20 cellular contexts compared by ENCODE assay signal in the genomic region with DNA sequence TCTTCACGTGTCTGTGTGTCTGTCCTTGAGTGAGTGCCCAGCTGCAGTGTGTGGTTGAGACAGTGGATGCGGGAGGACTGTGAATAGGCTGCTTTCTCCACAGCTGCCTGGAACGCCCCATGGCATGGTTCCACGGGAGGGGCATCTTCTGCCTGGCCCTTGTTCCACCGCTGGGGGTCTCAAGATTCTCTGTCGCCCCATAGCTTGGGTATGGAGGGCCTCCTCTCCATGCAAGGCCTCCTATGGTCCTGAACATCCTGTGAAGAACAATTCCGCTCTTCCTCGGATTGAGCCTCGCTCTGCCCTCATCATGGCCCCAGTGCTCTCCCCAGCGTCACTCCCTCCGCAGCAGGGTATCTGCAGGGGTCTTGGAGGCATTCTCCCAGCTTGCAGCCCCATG. TPM values are rescaled to one million over a fixed set of nuclear protein-coding genes. Genes with fewer than 3 reads are reported as not detected.
DNase-seq lines count a peak whose midpoint lies in the region; ATAC-seq, FAIRE-seq and TF ChIP-seq lines count a peak whose summit lies in the region.
"Had no signal": no experiment of that assay in that cellular context is flagged by ENCODE, and none has a peak within 500 bp of the region (broad histone marks: within the 10 kb centered on the region; RNA-seq: fewer than 3 reads in every experiment).

No MANE protein-coding gene starts in this region.

- peaks cover 3% of the 10 kb centered on the region for H3K9me3 Mint-ChIP-seq in osteocyte (ENCODE audit: unreplicated experiment)

- H3K23ac ChIP-seq in H1 (ENCODE audit: insufficient read length): no peak overlapping the region

- no peak overlapping the region for H3K56ac ChIP-seq in H1 (replicated peaks; ENCODE audit: insufficient read length, low read depth, low read length)

- H3K4me1 ChIP-seq in right atrium auricular region: peaks cover 0 to 27% of the 10 kb centered on the region in 2 donors
- H3K4me1 ChIP-seq in H1 (replicated peaks in 1 of 4; ENCODE audit: control insufficient read depth in 3 of 4, insufficient read depth in 4 of 4, low read length in 3 of 4): peaks cover 0 to 5% (median 0%) of the 10 kb centered on the region in 4 experiments; a peak in 2 of 7 replicates

- TF ChIP-seq RAD21 in H1 (IDR thresholded peaks at IDR 0.05 in 1 of 2, conservative IDR thresholded peaks at IDR 0.05 in 1 of 2; ENCODE audit: low read depth in 2 of 2, low read length in 2 of 2): no peak

- H3K4me3 Mint-ChIP-seq in osteocyte (ENCODE audit: unreplicated experiment): no peak overlapping the region

- H3K4ac ChIP-seq in H1 (replicated peaks; ENCODE audit: insufficient read length, low read depth, low read length): no peak overlapping the region

- H3K14ac ChIP-seq in H1 (ENCODE audit: insufficient read length): no peak overlapping the region

- peak overlapping the region; percentile 50; the same call in 1 of the 2 replicates for H2BK12ac ChIP-seq in H1 (ENCODE audit: low read depth, low read length)

- H3K36me3 Mint-ChIP-seq in osteocyte (ENCODE audit: unreplicated experiment): peaks cover 23% of the 10 kb centered on the region

- H4K20me1 ChIP-seq in H1 (replicated peaks in 1 of 2; ENCODE audit: control insufficient read depth in 1 of 2, insufficient read depth in 2 of 2, low read length in 2 of 2): no peaks in the 10 kb centered on the region

- H3K9me3 ChIP-seq in right atrium auricular region (peaks cover 0 to 3% of the 10 kb centered on the region in 2 donors), H1 (ENCODE audit: insufficient read depth in 2 of 2, low read depth in 1 of 2, low read length in 1 of 2) (no peaks in the 10 kb centered on the region)

- intact Hi-C loops in left ventricle myocardium superior (cut with micrococcal nuclease): no loop called here

- no peak overlapping the region for H2BK5ac ChIP-seq in H1 (ENCODE audit: low read depth, low read length)

- no peak overlapping the region for H2BK120ac ChIP-seq in H1 (replicated peaks; ENCODE audit: low read depth, low read length)

- H2AFZ ChIP-seq in H1 (ENCODE audit: low read length): no peak overlapping the region
- H2AFZ ChIP-seq: PC-9 had no signal

- H3K4me3 ChIP-seq in right atrium auricular region (no peak overlapping the region), H1 (ENCODE audit: extremely low read depth in 1 of 4, insufficient read depth in 2 of 4, low read depth in 3 of 4, low read length in 4 of 4) (no peak overlapping the region)
- H3K4me3 ChIP-seq: PC-9 had no signal

- POLR2A ChIA-PET in H1 (lab: Charles Lee; ENCODE audit: partially characterized antibody): no interaction called here

- no peaks in the 10 kb centered on the region for H3K79me2 ChIP-seq in H1 (ENCODE audit: control insufficient read depth in 1 of 2, insufficient read depth in 2 of 2, low read length in 2 of 2)

- no peaks in the 10 kb centered on the region for H3K23me2 ChIP-seq in H1 (ENCODE audit: low read depth, low read length)

- no peak overlapping the region for H4K5ac ChIP-seq in H1 (ENCODE audit: insufficient read length, low read depth, low read length)

- WGBS in H1 (ENCODE audit: extremely low coverage in 1 of 2, insufficient coverage in 1 of 2, insufficient read length in 1 of 2, insufficient replicate concordance in 2 of 2, low coverage in 1 of 2, low lambda C conversion rate in 2 of 2, missing lambda C conversion rate in 1 of 2), 2 experiments: 86% methylated on average over 11 of the region's 11 CpGs; no CpG with 5 or more reads in 1 of the 2 experiments

- FAIRE-seq in H1 (lab: Jason Lieb, UNC): no peak
- FAIRE-seq: GM19239 had no signal

- TF ChIP-seq EP300 in H1 (IDR thresholded peaks at IDR 0.05; ENCODE audit: borderline replicate concordance in 1 of 2, low read depth in 2 of 2, low read length in 2 of 2): no peak

- H4K91ac ChIP-seq in H1 (replicated peaks; ENCODE audit: insufficient read length, low read length): no peak overlapping the region

- TF ChIP-seq POLR2A in H1 (IDR thresholded peaks at IDR 0.05; ENCODE audit: control extremely low read depth in 1 of 2, low read depth in 2 of 2, low read length in 2 of 2): no peak

- H3K4me2 ChIP-seq in H1 (ENCODE audit: insufficient read depth in 1 of 2, low read depth in 2 of 2, low read length in 2 of 2): no peak overlapping the region
- H3K4me2 ChIP-seq: PC-9, SK-N-SH had no signal

- H3K27me3 ChIP-seq in right atrium auricular region: no peaks in the 10 kb centered on the region
- no peaks in the 10 kb centered on the region for H3K27me3 ChIP-seq in H1 (replicated peaks in 1 of 4; ENCODE audit: control insufficient read depth in 3 of 4, extremely low read depth in 1 of 4, insufficient read depth in 3 of 4, low read length in 3 of 4)

- no peaks in the 10 kb centered on the region for H3K36me3 ChIP-seq in right atrium auricular region
- no peaks in the 10 kb centered on the region for H3K36me3 ChIP-seq in H1 (ENCODE audit: control insufficient read depth in 2 of 4, insufficient read depth in 4 of 4, low read length in 3 of 4)

- no peak overlapping the region for H4K8ac ChIP-seq in H1 (ENCODE audit: extremely low read depth, insufficient read depth, low read length)

- no peaks in the 10 kb centered on the region for H3K27me3 Mint-ChIP-seq in osteocyte (ENCODE audit: unreplicated experiment)

- H3K9ac ChIP-seq in H1 (replicated peaks in 1 of 4; ENCODE audit: extremely low read depth in 1 of 4, low read depth in 3 of 4, low read length in 3 of 4): no peak overlapping the region
- H3K9ac ChIP-seq: SK-N-SH had no signal

- H2BK20ac ChIP-seq in H1 (ENCODE audit: low read length): no peak overlapping the region

- H2AK5ac ChIP-seq in H1 (ENCODE audit: low read depth, low read length): no peak overlapping the region

- no peak overlapping the region for H3K27ac ChIP-seq in right atrium auricular region
- no peak overlapping the region for H3K27ac ChIP-seq in H1 (ENCODE audit: low read depth, low read length)
- H3K27ac ChIP-seq: C4-2B, HL-60, PC-9 had no signal

- CTCF ChIA-PET in H1 (lab: Charles Lee; ENCODE audit: partially characterized antibody): interaction anchor here (0.9 to 6.3 kb wide), 6 partner anchors 13 to 228 kb away, joined by 3 to 54 read pairs (median 4); no protein-coding TSS in a partner anchor

- H2BK15ac ChIP-seq in H1 (ENCODE audit: low read length): no peak overlapping the region

- H3K18ac ChIP-seq in H1 (ENCODE audit: extremely low read depth, low read length): no peak overlapping the region

- no peak for ATAC-seq in left ventricle myocardium superior
- ATAC-seq in GM21529 (IDR thresholded peaks at IDR 0.05; ENCODE audit: unreplicated experiment): no peak

- DNase-seq in left ventricle myocardium superior (peak; percentile 14), right atrium auricular region (ENCODE audit: low spot score) (no peak), H1 (ENCODE audit: low read depth in 1 of 2, low spot score in 2 of 2) (no peak), osteocyte (ENCODE audit: extremely low spot score, unreplicated experiment) (no peak), Kasumi-1 (lab: John Stamatoyannopoulos, UW) (no peak), SKM-1 (lab: John Stamatoyannopoulos, UW; ENCODE audit: unreplicated experiment) (no peak), NCI-H524 treated with DMSO at 0.1 percent for 48 hours (lab: John Stamatoyannopoulos, UW) (no peak)
- DNase-seq: AML-193, GF-D8, KG1, NCI-H1436 treated with DMSO at 0.1 percent for 48 hours, NCI-H1930, NCI-H748 treated with DMSO at 0.1 percent for 48 hours, PC-9, SIG-M5, SK-N-SH had no signal

- no peaks in the 10 kb centered on the region; the same call in 1 of the 2 replicates for H3K79me1 ChIP-seq in H1 (ENCODE audit: low read depth, low read length)

- H3K4me1 Mint-ChIP-seq in osteocyte (ENCODE audit: unreplicated experiment): peaks cover 92% of the 10 kb centered on the region

- peak overlapping the region; percentile 52 for H3K27ac Mint-ChIP-seq in osteocyte (ENCODE audit: unreplicated experiment)

- TF ChIP-seq CTCF in right atrium auricular region (IDR thresholded peaks at IDR 0.05): no peak
- TF ChIP-seq CTCF in H1 (IDR thresholded peaks at IDR 0.05; ENCODE audit: control extremely low read depth in 1 of 3, insufficient read depth in 1 of 3, low read depth in 1 of 3, low read length in 3 of 3): no peak
- no peak for TF ChIP-seq CTCF in osteocyte (IDR thresholded peaks at IDR 0.05)

TF ChIP-seq in H1, 55 proteins besides CTCF, POLR2A, EP300 and RAD21:
- TF ChIP-seq JUND (IDR thresholded peaks at IDR 0.05; ENCODE audit: low read length) (no peak), CREB1 (IDR thresholded peaks at IDR 0.05) (no peak), SUZ12 (IDR thresholded peaks at IDR 0.05; ENCODE audit: low read length) (no peak)

RNA-seq across cellular contexts. Expression of gene COL5A1, which starts 36.1 kb away (rescaled TPM):
- total RNA-seq in left ventricle myocardium superior (14.8 TPM), right atrium auricular region (10 to 100 TPM; 10.9 to 22.0 TPM), osteocyte (1,552 and 1,672 TPM in 2 replicates)
- total RNA-seq in H1 (2021; fragmentation: NEBNext Ultra II Directional; extraction: Animal tissue kit (Norgen Biotek cat#: 25700)): 10.5 and 12.0 TPM in 2 replicates
- 3.8 and 6.2 TPM in 2 replicates for polyA plus RNA-seq in H1 (2011; rRNA removed)
- 4.1 TPM for polyA plus RNA-seq in H1 (2011; cell fraction: cytosol; rRNA removed)
- 39.3 TPM for polyA plus RNA-seq in H1 (2011; cell fraction: nucleus; rRNA removed)
- 8.9 to 12.1 TPM (median 11.0 TPM) in 4 replicates for polyA plus RNA-seq in H1 (2012, experiment 1 of 2)
- 6.1 TPM for polyA plus RNA-seq in H1 (2012, experiment 2 of 2)
- polyA plus RNA-seq in H1 (2013, experiment 1 of 2): 11.8 TPM
- 9.6 TPM for polyA plus RNA-seq in H1 (2013, experiment 2 of 2)
- polyA minus RNA-seq in H1 (2011; rRNA and poly(A)+ RNA removed): 4.7 and 5.2 TPM in 2 replicates
- 6.1 TPM for polyA minus RNA-seq in H1 (2011; cell fraction: cytosol; rRNA and poly(A)+ RNA removed)
- 12.3 TPM for polyA minus RNA-seq in H1 (2011; cell fraction: nucleus; rRNA and poly(A)+ RNA removed)

Comparison
In these comparisons a context has a peak if more than half of its experiments do, and no peak if none do; other contexts are left out.
1. RNA of gene COL5A1, which starts 36.1 kb away (total RNA-seq): 1,552 to 1,672 TPM in osteocyte; 10.9 to 22.0 TPM in right atrium auricular region, 14.8 TPM in left ventricle myocardium superior (single experiment) and 10.5 to 12.0 TPM in H1; every median in the first group is over 10 times any median in the second.